Comparison of ENCODE assay signal across 8 cellular contexts in genomic region chr10:120381924-120382323, GRCh38.
"Had no signal": no experiment of that assay in that cellular context is flagged by ENCODE, and none has a peak within 500 bp of the region (broad histone marks: within the 10 kb centered on the region; RNA-seq: fewer than 3 reads in every experiment).

No MANE protein-coding gene starts in this region.

- H3K4me3 ChIP-seq: GM12878 had no signal

- ATAC-seq: GM12878 had no signal

- DNase-seq: GDM1, GF-D8 had no signal

- FAIRE-seq: G401.6, GM12878, GM12891, GM12892, GM18507, GM19239 had no signal
